In genomic region chr1:64505232-64505943, GRCh38 we compare ENCODE assay signal across 8 cellular contexts. TPM values are rescaled to one million over a fixed set of nuclear protein-coding genes. Genes with fewer than 3 reads are reported as not detected.
DNase-seq lines count a peak whose midpoint lies in the region; ATAC-seq and TF ChIP-seq lines count a peak whose summit lies in the region.

No MANE protein-coding gene starts in this region.

- no peaks in the 10 kb centered on the region for H3K36me3 ChIP-seq in MM.1S (replicated peaks; ENCODE audit: insufficient read depth, low read length)
- H3K36me3 ChIP-seq in tibial artery: no peaks in the 10 kb centered on the region

- in situ Hi-C loops in ACHN (cut with HindIII; ENCODE audit: low pct_ligation_motif_present, low pct_unique_long_range_greater_than_20kb, low sequenced_read_pairs): no loop called here

- H3K4me3 Mint-ChIP-seq in activated CD8-positive, alpha-beta memory T cell treated with anti-CD3 and anti-CD28 coated beads, Interleukin-2, amount 10 ng/mL, durations not matched to agents 7 days and 5 days: peak overlapping the region; percentile 67
- peak overlapping the region; percentile 80 for H3K4me3 Mint-ChIP-seq in nephron progenitor cell

- no peaks in the 10 kb centered on the region for H4K20me1 ChIP-seq in MM.1S (ENCODE audit: insufficient read depth, low read length)

- CTCF ChIA-PET in activated CD8-positive, alpha-beta memory T cell treated with anti-CD3 and anti-CD28 coated beads, Interleukin-2, amount 10 ng/mL, durations not matched to agents 7 days and 5 days (lab: Charles Lee): no interaction called here

- H3K4me1 ChIP-seq in MM.1S (ENCODE audit: low read length): no peaks in the 10 kb centered on the region; the same call in 1 of the 2 replicates
- peaks cover 0 to 26% (median 8%) of the 10 kb centered on the region in 4 donors for H3K4me1 ChIP-seq in tibial artery

- H3K27me3 ChIP-seq in MM.1S (replicated peaks; ENCODE audit: insufficient read depth, low read length) (no peaks in the 10 kb centered on the region), tibial artery (no peaks in the 10 kb centered on the region)

- peaks cover 4% of the 10 kb centered on the region for H3K4me1 Mint-ChIP-seq in activated CD8-positive, alpha-beta memory T cell treated with anti-CD3 and anti-CD28 coated beads, Interleukin-2, amount 10 ng/mL, durations not matched to agents 7 days and 5 days
- peaks cover 89% of the 10 kb centered on the region for H3K4me1 Mint-ChIP-seq in nephron progenitor cell

- DNase-seq in ACHN (peak; percentile 47), MM.1S (peak; percentile 27), erythroblast (lab: John Stamatoyannopoulos, UW) (peak; percentile 63 to 64), nephron progenitor cell (peak; percentile 78), tibial artery (no peak), DMS79 (lab: John Stamatoyannopoulos, UW) (no peak)
- peak; percentile 60 for DNase-seq in activated CD8-positive, alpha-beta memory T cell treated with anti-CD3 and anti-CD28 coated beads, Interleukin-2, amount 10 ng/mL, durations not matched to agents 7 days and 5 days

- H3K4me3 ChIP-seq in MM.1S (ENCODE audit: low read length) (peak overlapping the region; percentile 60), tibial artery (peak overlapping the region; percentile 53 to 62)

- H3K27ac Mint-ChIP-seq in activated CD8-positive, alpha-beta memory T cell treated with anti-CD3 and anti-CD28 coated beads, Interleukin-2, amount 10 ng/mL, durations not matched to agents 7 days and 5 days: peak overlapping the region; percentile 56
- H3K27ac Mint-ChIP-seq in nephron progenitor cell: peak overlapping the region; percentile 16

- H3K27ac ChIP-seq in MM.1S (ENCODE audit: low read length) (no peak overlapping the region), tibial artery (peak overlapping the region; percentile 45 to 58)

- TF ChIP-seq CTCF in MM.1S (IDR thresholded peaks at IDR 0.05; ENCODE audit: low read length) (no peak), nephron progenitor cell (IDR thresholded peaks at IDR 0.05) (no peak), tibial artery (IDR thresholded peaks at IDR 0.05) (no peak)

- no peaks in the 10 kb centered on the region for H3K79me2 ChIP-seq in MM.1S (ENCODE audit: low read length)

- peak overlapping the region; percentile 66 for H2AFZ ChIP-seq in MM.1S (ENCODE audit: low read length)

- ATAC-seq in activated CD8-positive, alpha-beta memory T cell treated with anti-CD3 and anti-CD28 coated beads, Interleukin-2, amount 10 ng/mL, durations not matched to agents 7 days and 5 days: peak; percentile 76
- ATAC-seq in HG03039 (IDR thresholded peaks at IDR 0.05; ENCODE audit: unreplicated experiment): no peak

- no peaks in the 10 kb centered on the region for H3K9me3 Mint-ChIP-seq in activated CD8-positive, alpha-beta memory T cell treated with anti-CD3 and anti-CD28 coated beads, Interleukin-2, amount 10 ng/mL, durations not matched to agents 7 days and 5 days (ENCODE audit: low read depth)
- H3K9me3 Mint-ChIP-seq in nephron progenitor cell: no peaks in the 10 kb centered on the region

- no peak for TF ChIP-seq POLR2A in erythroblast (IDR thresholded peaks at IDR 0.05; ENCODE audit: low read length)

- H3K4me2 ChIP-seq in MM.1S (ENCODE audit: low read depth, low read length): peak overlapping the region; percentile 82

- no peaks in the 10 kb centered on the region for H3F3A ChIP-seq in MM.1S (ENCODE audit: insufficient read depth, low read length)

- H3K27me3 Mint-ChIP-seq in activated CD8-positive, alpha-beta memory T cell treated with anti-CD3 and anti-CD28 coated beads, Interleukin-2, amount 10 ng/mL, durations not matched to agents 7 days and 5 days: peaks cover 72% of the 10 kb centered on the region
- no peaks in the 10 kb centered on the region for H3K27me3 Mint-ChIP-seq in nephron progenitor cell (ENCODE audit: low read depth, poor library complexity)

- no peaks in the 10 kb centered on the region for H3K9me2 ChIP-seq in MM.1S (replicated peaks; ENCODE audit: insufficient read depth, low read length)

- no peaks in the 10 kb centered on the region for H3K36me3 Mint-ChIP-seq in activated CD8-positive, alpha-beta memory T cell treated with anti-CD3 and anti-CD28 coated beads, Interleukin-2, amount 10 ng/mL, durations not matched to agents 7 days and 5 days
- no peaks in the 10 kb centered on the region for H3K36me3 Mint-ChIP-seq in nephron progenitor cell (ENCODE audit: low read depth)

- no peak overlapping the region for H3K9ac ChIP-seq in MM.1S (ENCODE audit: low read length)

- intact Hi-C loops in tibial artery (cut with DNase I; ENCODE audit: low total_unique reads): no loop called here

- no peaks in the 10 kb centered on the region for H3K9me3 ChIP-seq in MM.1S (replicated peaks; ENCODE audit: insufficient read depth, low read length)
- H3K9me3 ChIP-seq in tibial artery: no peaks in the 10 kb centered on the region

RNA-seq across cellular contexts. Expression of gene CACHD1, which starts 35.5 kb away (rescaled TPM):
- under 1 TPM; 0.06 to 0.07 TPM for total RNA-seq in activated CD8-positive, alpha-beta memory T cell treated with anti-CD3 and anti-CD28 coated beads, Interleukin-2, amount 10 ng/mL, durations not matched to agents 7 days and 5 days

Comparison
In these comparisons a context has a peak if more than half of its experiments do, and no peak if none do; other contexts are left out.
1. DNase-seq: peak in ACHN (single experiment), MM.1S (single experiment), activated CD8-positive, alpha-beta memory T cell treated with anti-CD3 and anti-CD28 coated beads, Interleukin-2, amount 10 ng/mL, durations not matched to agents 7 days and 5 days (single experiment), erythroblast (2 of 2) and nephron progenitor cell (single experiment); none in tibial artery (0 of 2) and DMS79 (single experiment).